In the genomic region with DNA sequence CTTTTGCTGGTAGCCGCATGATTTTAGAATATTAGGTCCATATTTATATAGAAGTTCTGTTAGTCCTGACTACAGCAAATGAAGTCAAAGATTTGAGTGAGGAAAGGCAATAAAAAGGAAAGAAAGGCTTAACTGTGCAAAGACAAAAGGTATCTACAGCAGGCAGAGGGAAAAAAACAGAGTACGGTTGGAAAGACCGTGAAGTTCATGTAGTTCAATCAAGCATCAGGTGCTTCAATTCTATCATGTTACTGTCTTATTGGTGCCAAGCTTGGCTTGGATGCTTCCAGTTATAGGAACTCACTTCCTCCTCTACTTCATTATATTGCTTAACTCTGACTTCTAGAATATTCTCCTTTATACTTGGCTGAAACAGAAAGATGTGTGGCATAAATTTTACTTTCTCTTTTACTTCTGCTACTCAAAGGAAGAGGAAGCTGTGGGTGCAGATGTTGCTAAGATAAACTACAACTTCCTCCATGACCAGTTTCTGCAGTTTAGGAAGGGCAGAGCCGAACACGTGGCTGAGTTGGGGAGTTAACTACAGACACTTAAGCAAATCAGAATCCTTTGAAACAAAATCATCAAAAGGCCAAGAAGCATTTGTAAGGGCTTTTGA, we compare ENCODE assay signal across 8 cellular contexts. TPM values are rescaled to one million over a fixed set of nuclear protein-coding genes. Genes with fewer than 3 reads are reported as not detected.
DNase-seq lines count a peak whose midpoint lies in the region; ATAC-seq and TF ChIP-seq lines count a peak whose summit lies in the region.

No MANE protein-coding gene starts in this region.

- H3K27ac ChIP-seq in SK-N-SH (ENCODE audit: low read depth in 2 of 2, low read length in 1 of 2): peak overlapping the region in 1 of 2 experiments; percentile 34; a peak in 1 of 4 replicates

- CTCF ChIA-PET in SK-N-SH (lab: Yijun Ruan, JAX): interaction anchor here (0.6 to 4.3 kb wide), 8 partner anchors 14 to 384 kb away, joined by 3 to 19 read pairs (median 6); no protein-coding TSS in a partner anchor

- H3K4me1 ChIP-seq in SK-N-SH (ENCODE audit: control insufficient read depth in 1 of 2, insufficient read depth in 2 of 2, low read depth in 1 of 2, low read length in 1 of 2): peaks cover 0 to 30% of the 10 kb centered on the region in 2 experiments

- H3K27me3 ChIP-seq in SK-N-SH (ENCODE audit: insufficient read depth): no peaks in the 10 kb centered on the region

- no peak overlapping the region; the same call in 1 of the 2 replicates for H2AFZ ChIP-seq in SK-N-SH (ENCODE audit: low read depth)

- ATAC-seq in GM21786 (IDR thresholded peaks at IDR 0.05; ENCODE audit: unreplicated experiment) (peak; percentile 98), left cardiac atrium (peak; percentile 80 to 83)

- H4K20me1 ChIP-seq in SK-N-SH (ENCODE audit: insufficient read depth): no peaks in the 10 kb centered on the region

- H3K36me3 ChIP-seq in SK-N-SH (replicated peaks in 1 of 2; ENCODE audit: control insufficient read depth in 1 of 2, insufficient read depth in 2 of 2, low read length in 1 of 2): no peaks in the 10 kb centered on the region

- no peak overlapping the region for H3K4me3 ChIP-seq in SK-N-SH (ENCODE audit: low read depth in 2 of 2, low read length in 1 of 2)

- DNase-seq in GF-D8 (lab: John Stamatoyannopoulos, UW): peak; percentile 98
- DNase-seq in M059J (ENCODE audit: low read depth): peak; percentile 64
- DNase-seq in activated T-cell treated with anti-CD3 and anti-CD28 coated beads for 48 hours (ENCODE audit: low read depth): peak; percentile 38
- DNase-seq in left cardiac atrium: peak; percentile 39
- peak; percentile 45 for DNase-seq in stimulated activated CD8-positive, alpha-beta memory T cell treated with anti-CD3 and anti-CD28 coated beads, Interleukin-12 subunit alpha, Interleukin-12 subunit beta, amount 100 ng/mL, for 4 hours (ENCODE audit: low read depth)
- no peak for DNase-seq in SK-N-SH
- no peak for DNase-seq in NCI-H345 (lab: John Stamatoyannopoulos, UW)

- 93% methylated on average over 5 of the region's 5 CpGs for WGBS in SK-N-SH (ENCODE audit: low lambda C conversion rate)

- no peaks in the 10 kb centered on the region for H3K79me2 ChIP-seq in SK-N-SH (ENCODE audit: insufficient read depth)

- no peak overlapping the region for H3K4me2 ChIP-seq in SK-N-SH

- no peaks in the 10 kb centered on the region for H3K9me3 ChIP-seq in SK-N-SH

- no peaks in the 10 kb centered on the region for H3K9me2 ChIP-seq in SK-N-SH

- POLR2A ChIA-PET in SK-N-SH (lab: Yijun Ruan, JAX): no interaction called here

- no peak overlapping the region for H3K9ac ChIP-seq in SK-N-SH

- intact Hi-C loops in left cardiac atrium (cut with DNase I): loop anchor here in 1 of 2 donors (2.0 to 5.0 kb wide), 2 partner anchors 300 to 345 kb away; no protein-coding TSS in a partner anchor

- H3F3A ChIP-seq in SK-N-SH (replicated peaks; ENCODE audit: insufficient read depth): peaks cover 18% of the 10 kb centered on the region

- TF ChIP-seq EP300 in SK-N-SH (IDR thresholded peaks at IDR 0.05; ENCODE audit: borderline replicate concordance in 1 of 2, low read depth in 1 of 2, low read length in 1 of 2): no peak

- no peak for TF ChIP-seq RAD21 in SK-N-SH (IDR thresholded peaks at IDR 0.05; ENCODE audit: low read length)

- TF ChIP-seq CTCF in SK-N-SH (IDR thresholded peaks at IDR 0.05): no peak

TF ChIP-seq in SK-N-SH, 30 proteins besides CTCF, POLR2A, EP300 and RAD21:
- no peak for TF ChIP-seq RFX5 (IDR thresholded peaks at IDR 0.05; ENCODE audit: low read length)
- TF ChIP-seq, protein P1, sequence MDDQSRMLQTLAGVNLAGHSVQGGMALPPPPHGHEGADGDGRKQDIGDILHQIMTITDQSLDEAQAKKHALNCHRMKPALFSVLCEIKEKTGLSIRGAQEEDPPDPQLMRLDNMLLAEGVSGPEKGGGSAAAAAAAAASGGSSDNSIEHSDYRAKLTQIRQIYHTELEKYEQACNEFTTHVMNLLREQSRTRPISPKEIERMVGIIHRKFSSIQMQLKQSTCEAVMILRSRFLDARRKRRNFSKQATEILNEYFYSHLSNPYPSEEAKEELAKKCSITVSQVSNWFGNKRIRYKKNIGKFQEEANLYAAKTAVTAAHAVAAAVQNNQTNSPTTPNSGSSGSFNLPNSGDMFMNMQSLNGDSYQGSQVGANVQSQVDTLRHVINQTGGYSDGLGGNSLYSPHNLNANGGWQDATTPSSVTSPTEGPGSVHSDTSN (IDR thresholded peaks at IDR 0.05): no peak
- TF ChIP-seq MXI1 (IDR thresholded peaks at IDR 0.05; ENCODE audit: low read depth, low read length): no peak
- no peak for TF ChIP-seq MEF2A (IDR thresholded peaks at IDR 0.05; ENCODE audit: borderline replicate concordance, low read depth)
- no peak for TF ChIP-seq TCF12 (IDR thresholded peaks at IDR 0.05)
- TF ChIP-seq SMC3 (IDR thresholded peaks at IDR 0.05; ENCODE audit: low read depth, low read length): no peak
- TF ChIP-seq CHD2 (IDR thresholded peaks at IDR 0.05; ENCODE audit: low read length, partially characterized antibody): no peak
- TF ChIP-seq, protein P2, sequence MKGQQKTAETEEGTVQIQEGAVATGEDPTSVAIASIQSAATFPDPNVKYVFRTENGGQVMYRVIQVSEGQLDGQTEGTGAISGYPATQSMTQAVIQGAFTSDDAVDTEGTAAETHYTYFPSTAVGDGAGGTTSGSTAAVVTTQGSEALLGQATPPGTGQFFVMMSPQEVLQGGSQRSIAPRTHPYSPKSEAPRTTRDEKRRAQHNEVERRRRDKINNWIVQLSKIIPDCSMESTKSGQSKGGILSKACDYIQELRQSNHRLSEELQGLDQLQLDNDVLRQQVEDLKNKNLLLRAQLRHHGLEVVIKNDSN (IDR thresholded peaks at IDR 0.05; ENCODE audit: borderline replicate concordance, low read depth): no peak
- TF ChIP-seq ELF1 (IDR thresholded peaks at IDR 0.05): no peak
- TF ChIP-seq, protein P3, sequence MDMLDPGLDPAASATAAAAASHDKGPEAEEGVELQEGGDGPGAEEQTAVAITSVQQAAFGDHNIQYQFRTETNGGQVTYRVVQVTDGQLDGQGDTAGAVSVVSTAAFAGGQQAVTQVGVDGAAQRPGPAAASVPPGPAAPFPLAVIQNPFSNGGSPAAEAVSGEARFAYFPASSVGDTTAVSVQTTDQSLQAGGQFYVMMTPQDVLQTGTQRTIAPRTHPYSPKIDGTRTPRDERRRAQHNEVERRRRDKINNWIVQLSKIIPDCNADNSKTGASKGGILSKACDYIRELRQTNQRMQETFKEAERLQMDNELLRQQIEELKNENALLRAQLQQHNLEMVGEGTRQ (IDR thresholded peaks at IDR 0.05; ENCODE audit: borderline replicate concordance, low read depth, low read length): no peak

RNA-seq across cellular contexts. Expression of a gene that starts 6.7 kb away (rescaled TPM):
- 0.79 and 0.96 TPM in 2 replicates for total RNA-seq in M059J (2014; rRNA removed; shearing (Covaris generic))
- total RNA-seq in left cardiac atrium: under 1 TPM; 0.32 to 0.60 TPM
- 3.9 and 6.5 TPM in 2 replicates for polyA plus RNA-seq in SK-N-SH (2012; rRNA removed)
- 3.9 and 4.8 TPM in 2 replicates for polyA plus RNA-seq in SK-N-SH (2012; cell fraction: cytosol; rRNA removed)
- polyA plus RNA-seq in SK-N-SH (2012; cell fraction: nucleus; rRNA removed): 7.1 and 15.1 TPM in 2 replicates

Comparison
In these comparisons a context has a peak if more than half of its experiments do, and no peak if none do; other contexts are left out.
1. DNase-seq: peak in GF-D8 (single experiment), M059J (single experiment), activated T-cell treated with anti-CD3 and anti-CD28 coated beads for 48 hours (single experiment), left cardiac atrium (single experiment) and stimulated activated CD8-positive, alpha-beta memory T cell treated with anti-CD3 and anti-CD28 coated beads, Interleukin-12 subunit alpha, Interleukin-12 subunit beta, amount 100 ng/mL, for 4 hours (single experiment); none in SK-N-SH (single experiment) and NCI-H345 (single experiment).